ENCODE assay signal across 9 cellular contexts in the genomic region with DNA sequence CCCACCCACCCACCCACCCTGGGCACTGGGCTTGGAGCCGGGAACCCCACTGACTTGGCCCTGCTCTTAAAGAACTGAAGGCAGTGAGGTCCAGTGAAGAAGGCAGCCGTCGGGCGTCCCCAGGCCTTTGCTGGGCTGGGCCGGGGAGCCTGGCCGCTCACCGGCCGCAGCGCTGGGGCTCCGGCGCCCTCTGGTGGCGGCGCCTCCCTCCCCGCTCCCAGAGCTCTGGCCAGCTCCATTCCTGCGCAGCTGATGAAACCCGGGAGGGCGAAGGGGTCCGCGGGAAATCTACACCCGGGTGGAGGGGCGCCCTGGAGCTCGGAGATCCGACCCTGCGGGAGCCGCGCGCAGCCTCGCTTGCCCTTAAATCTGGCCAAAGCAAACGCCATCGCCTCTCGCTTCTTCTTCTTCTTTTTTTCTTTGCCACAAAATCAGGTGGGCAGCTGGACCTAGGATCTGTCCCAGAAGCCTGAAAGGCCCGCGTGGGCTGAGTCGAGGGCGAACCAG. TPM values are rescaled to one million over a fixed set of nuclear protein-coding genes. Genes with fewer than 3 reads are reported as not detected.
DNase-seq lines count a peak whose midpoint lies in the region; ATAC-seq, FAIRE-seq and TF ChIP-seq lines count a peak whose summit lies in the region.
"Had no signal": no experiment of that assay in that cellular context is flagged by ENCODE, and none has a peak within 500 bp of the region (broad histone marks: within the 10 kb centered on the region; RNA-seq: fewer than 3 reads in every experiment).

No MANE protein-coding gene starts in this region.

- intact Hi-C loops in CD4-positive, alpha-beta memory T cell (cut with micrococcal nuclease) = no loop called here
- intact Hi-C loops in pancreas (cut with DNase I) = loop anchor here in 2 of 3 donors (5.0 kb wide), 1 partner anchor 714 kb away; no protein-coding TSS in a partner anchor

- POLR2A ChIA-PET in CD4-positive, alpha-beta memory T cell (lab: Charles Lee; ENCODE audit: partially characterized antibody) = interaction anchor here (1.4 kb wide), 1 partner anchor 697 kb away, joined by 3 read pairs; no protein-coding TSS in a partner anchor

- no peaks in the 10 kb centered on the region for H3K4me1 ChIP-seq in CD4-positive, alpha-beta memory T cell (ENCODE audit: insufficient read depth, low read length)
- peaks cover 0 to 8% (median 0%) of the 10 kb centered on the region in 3 donors for H3K4me1 ChIP-seq in pancreas

- CTCF ChIA-PET in CD4-positive, alpha-beta memory T cell (lab: Charles Lee; ENCODE audit: partially characterized antibody) = interaction anchor here (0.6 to 2.5 kb wide), 14 partner anchors 8 to 728 kb away, joined by 3 to 15 read pairs (median 3); no protein-coding TSS in a partner anchor

- H3K27ac ChIP-seq in CD4-positive, alpha-beta memory T cell (ENCODE audit: low read depth, low read length) = no peak overlapping the region
- no peak overlapping the region for H3K27ac ChIP-seq in pancreas
- H3K27ac ChIP-seq: SJSA1 had no signal

- peak; percentile 84 to 92 (median 88) for TF ChIP-seq CTCF in pancreas (IDR thresholded peaks at IDR 0.05)

- no peaks in the 10 kb centered on the region for H3K27me3 ChIP-seq in CD4-positive, alpha-beta memory T cell (ENCODE audit: insufficient read depth, low read length)
- no peaks in the 10 kb centered on the region for H3K27me3 ChIP-seq in pancreas

- 1 to 2% methylated on average over 30 to 35 of the region's 35 CpGs for WGBS in pancreas, 2 donors

- no peaks in the 10 kb centered on the region for H3K36me3 Mint-ChIP-seq in CD4-positive, alpha-beta memory T cell

- H3K27me3 Mint-ChIP-seq in CD4-positive, alpha-beta memory T cell = peaks cover 14 to 23% of the 10 kb centered on the region in 2 donors

- peak in 4 of 5 donors; percentile 5 to 22 (median 10) for DNase-seq in CD4-positive, alpha-beta memory T cell
- DNase-seq in GM18507 (ENCODE audit: extremely low spot score, insufficient read length, low read depth) (peak; percentile 64), LHCN-M2 (ENCODE audit: low read depth) (peak; percentile 42), glomerular visceral epithelial cell (ENCODE audit: extremely low spot score) (peak; percentile 59), pancreas (peak; percentile 51 to 92 (median 79)), COR-L47 (lab: John Stamatoyannopoulos, UW) (no peak), DMS79 treated with DMSO at 0.1 percent for 48 hours (lab: John Stamatoyannopoulos, UW) (no peak)
- DNase-seq in activated T-cell treated with anti-CD3 and anti-CD28 coated beads, Interleukin-2, amount 50 U/mL, for 48 hours = peak; percentile 39 to 59

- H3K36me3 ChIP-seq in CD4-positive, alpha-beta memory T cell (ENCODE audit: insufficient read depth, low read length) = no peaks in the 10 kb centered on the region
- no peaks in the 10 kb centered on the region for H3K36me3 ChIP-seq in pancreas
- H3K36me3 ChIP-seq: SJSA1 had no signal

- H3K4me3 Mint-ChIP-seq in CD4-positive, alpha-beta memory T cell = no peak overlapping the region

- FAIRE-seq in GM18507 (lab: Jason Lieb, UNC) = peak; percentile 9
- no peak for FAIRE-seq in pancreas (lab: Jason Lieb, UNC)

- H3K9me3 ChIP-seq in CD4-positive, alpha-beta memory T cell (ENCODE audit: control insufficient read depth in 1 of 2, low read length in 2 of 2) = no peaks in the 10 kb centered on the region
- H3K9me3 ChIP-seq in pancreas = no peaks in the 10 kb centered on the region
- H3K9me3 ChIP-seq: SJSA1 had no signal

- peak; percentile 68 to 87 (median 75) for ATAC-seq in pancreas

- H3K27ac Mint-ChIP-seq in CD4-positive, alpha-beta memory T cell = no peak overlapping the region

- H3K4me3 ChIP-seq in CD4-positive, alpha-beta memory T cell (ENCODE audit: low read length in 2 of 2) = no peak overlapping the region
- H3K4me3 ChIP-seq in pancreas = no peak overlapping the region
- H3K4me3 ChIP-seq: SJSA1 had no signal

- no peaks in the 10 kb centered on the region for H3K9me3 Mint-ChIP-seq in CD4-positive, alpha-beta memory T cell

- H3K4me1 Mint-ChIP-seq in CD4-positive, alpha-beta memory T cell = peaks cover 2 to 10% (median 4%) of the 10 kb centered on the region in 4 donors

RNA-seq across cellular contexts. Expression of gene CXCL12, which starts 1.7 kb away (rescaled TPM):
- total RNA-seq in CD4-positive, alpha-beta memory T cell = not detected
- not detected for polyA plus RNA-seq in CD4-positive, alpha-beta memory T cell
- total RNA-seq in LHCN-M2 (2014; rRNA removed) (0.13 and 0.29 TPM in 2 replicates), pancreas (100 to 1,000 TPM in 3 of 6 donors, 10 to 100 TPM in 3; 80.2 to 131 (median 106) TPM)
- polyA plus RNA-seq in LHCN-M2 (2012) = 1.2 TPM
- 10 to 100 TPM; 35.9 to 51.1 TPM for polyA plus RNA-seq in pancreas
- total RNA-seq: SJSA1 had no signal

Comparison
In these comparisons a context has a peak if more than half of its experiments do, and no peak if none do; other contexts are left out.
1. DNase-seq: peak in CD4-positive, alpha-beta memory T cell (4 of 5), GM18507 (single experiment), LHCN-M2 (single experiment), activated T-cell treated with anti-CD3 and anti-CD28 coated beads, Interleukin-2, amount 50 U/mL, for 48 hours (2 of 2), glomerular visceral epithelial cell (single experiment) and pancreas (6 of 6); none in COR-L47 (single experiment) and DMS79 treated with DMSO at 0.1 percent for 48 hours (single experiment).
2. RNA of gene CXCL12, which starts 1.7 kb away (total RNA-seq): 80.2 to 131 TPM in pancreas; 0.13 to 0.29 TPM in LHCN-M2 and not detected in CD4-positive, alpha-beta memory T cell; every median in the first group is over 10 times any median in the second.